In the genomic region with DNA sequence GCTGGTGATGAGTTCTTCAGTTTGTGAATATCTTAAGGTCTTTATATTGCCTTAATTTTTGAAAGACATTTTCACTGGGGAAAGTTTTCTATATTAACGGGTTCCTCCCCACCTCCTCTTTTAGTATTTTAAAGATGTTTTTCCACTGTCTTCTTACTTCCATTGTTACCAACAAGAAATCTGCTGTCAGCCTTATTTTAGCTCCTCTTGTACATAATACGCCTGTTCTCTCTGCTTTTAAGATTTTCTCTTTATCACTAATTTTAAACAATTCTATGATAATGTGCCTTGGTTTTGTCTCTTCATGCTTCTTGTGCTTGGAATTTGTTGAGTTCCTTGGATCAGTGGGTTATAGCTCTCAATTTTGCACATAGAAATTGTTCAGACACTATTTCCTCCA, we compare ENCODE assay signal across 30 cellular contexts.
"Had no signal": no experiment of that assay in that cellular context is flagged by ENCODE, and none has a peak within 500 bp of the region (broad histone marks: within the 10 kb centered on the region; RNA-seq: fewer than 3 reads in every experiment).

No MANE protein-coding gene starts in this region.

- H3K27ac Mint-ChIP-seq: activated CD4-positive, alpha-beta memory T cell treated with anti-CD3 and anti-CD28 coated beads, Interleukin-2, amount 10 ng/mL, durations not matched to agents 7 days and 5 days; activated CD4-positive, alpha-beta T cell treated with anti-CD3 and anti-CD28 coated beads, Interleukin-2, amount 10 ng/mL, durations not matched to agents 7 days and 5 days; activated naive CD4-positive, alpha-beta T cell treated with anti-CD3 and anti-CD28 coated beads, Interleukin-2, amount 10 ng/mL, durations not matched to agents 7 days and 5 days; activated naive CD4-positive, alpha-beta T cell treated with anti-CD3 and anti-CD28 coated beads, Interleukin-2, amount 50 U/mL, for 72 hours; activated naive CD8-positive, alpha-beta T cell treated with anti-CD3 and anti-CD28 coated beads, Interleukin-2, amount 10 ng/mL, durations not matched to agents 7 days and 5 days; activated T-cell treated with anti-CD3 and anti-CD28 coated beads, Interleukin-2, amount 50 U/mL, for 24 hours; activated T-cell treated with anti-CD3 and anti-CD28 coated beads, Interleukin-2, amount 50 U/mL, for 72 hours; brain had no signal

- H3K4me1 ChIP-seq: ascending aorta, breast epithelium, colonic mucosa, esophagus squamous epithelium, gastroesophageal sphincter, heart right ventricle had no signal

- H3K36me3 Mint-ChIP-seq: activated naive CD4-positive, alpha-beta T cell treated with anti-CD3 and anti-CD28 coated beads, Interleukin-2, amount 10 ng/mL, durations not matched to agents 7 days and 5 days had no signal

- H3K27ac ChIP-seq: ascending aorta, breast epithelium, cardiac muscle cell, colonic mucosa, epithelial cell of prostate, esophagus squamous epithelium, gastroesophageal sphincter, heart right ventricle, hepatocyte had no signal

- H3K36me3 ChIP-seq: ascending aorta, breast epithelium, cardiac muscle cell, colonic mucosa, esophagus squamous epithelium, gastroesophageal sphincter, heart right ventricle had no signal

- H2AFZ ChIP-seq: hepatocyte had no signal

- H3K79me2 ChIP-seq: hepatocyte had no signal

- DNase-seq: activated CD4-positive, alpha-beta memory T cell treated with anti-CD3 and anti-CD28 coated beads, Interleukin-2, amount 10 ng/mL, durations not matched to agents 7 days and 5 days; activated CD4-positive, alpha-beta T cell treated with anti-CD3 and anti-CD28 coated beads for 1 hour; activated CD4-positive, alpha-beta T cell treated with anti-CD3 and anti-CD28 coated beads for 4 hours; activated CD4-positive, alpha-beta T cell treated with anti-CD3 and anti-CD28 coated beads, Interleukin-2, amount 10 ng/mL, durations not matched to agents 7 days and 5 days; activated CD4-positive, alpha-beta T cell treated with anti-CD3 and anti-CD28 coated beads, Interleukin-2, amount 50 U/mL, for 4 hours; activated CD8-positive, alpha-beta memory T cell treated with anti-CD3 and anti-CD28 coated beads, Interleukin-2, amount 50 U/mL, for 48 hours; activated gamma-delta T cell; activated naive CD4-positive, alpha-beta T cell; activated naive CD4-positive, alpha-beta T cell treated with anti-CD3 and anti-CD28 coated beads, Interleukin-2, amount 10 ng/mL, durations not matched to agents 7 days and 5 days; activated naive CD8-positive, alpha-beta T cell treated with anti-CD3 and anti-CD28 coated beads, Interleukin-2, amount 10 ng/mL, durations not matched to agents 7 days and 5 days; activated T-cell treated with anti-CD3 and anti-CD28 coated beads for 4 hours; activated T-cell treated with anti-CD3 and anti-CD28 coated beads, Interleukin-2, amount 50 U/mL, for 24 hours; activated T-cell treated with anti-CD3 and anti-CD28 coated beads, Interleukin-2, amount 50 U/mL, for 72 hours; central memory CD4-positive, alpha-beta T cell; cerebellar nuclear complex; colonic mucosa; effector CD8-positive, alpha-beta T cell; esophagus squamous epithelium; foreskin melanocyte; heart right ventricle had no signal

- H3K9me3 ChIP-seq: ascending aorta, colonic mucosa had no signal

- H3K4me3 ChIP-seq: ascending aorta, breast epithelium, cardiac muscle cell, colonic mucosa, esophagus squamous epithelium, gastroesophageal sphincter, heart right ventricle, hepatocyte had no signal

- H3K4me3 Mint-ChIP-seq: activated CD4-positive, alpha-beta memory T cell treated with anti-CD3 and anti-CD28 coated beads, Interleukin-2, amount 10 ng/mL, durations not matched to agents 7 days and 5 days; activated CD4-positive, alpha-beta T cell treated with anti-CD3 and anti-CD28 coated beads, Interleukin-2, amount 10 ng/mL, durations not matched to agents 7 days and 5 days; activated naive CD4-positive, alpha-beta T cell treated with anti-CD3 and anti-CD28 coated beads, Interleukin-2, amount 10 ng/mL, durations not matched to agents 7 days and 5 days; activated naive CD8-positive, alpha-beta T cell treated with anti-CD3 and anti-CD28 coated beads, Interleukin-2, amount 10 ng/mL, durations not matched to agents 7 days and 5 days; activated T-cell treated with anti-CD3 and anti-CD28 coated beads, Interleukin-2, amount 50 U/mL, for 24 hours; activated T-cell treated with anti-CD3 and anti-CD28 coated beads, Interleukin-2, amount 50 U/mL, for 72 hours; brain had no signal

- H3K4me1 Mint-ChIP-seq: activated CD4-positive, alpha-beta memory T cell treated with anti-CD3 and anti-CD28 coated beads, Interleukin-2, amount 10 ng/mL, durations not matched to agents 7 days and 5 days; activated CD4-positive, alpha-beta T cell treated with anti-CD3 and anti-CD28 coated beads, Interleukin-2, amount 10 ng/mL, durations not matched to agents 7 days and 5 days; activated naive CD4-positive, alpha-beta T cell treated with anti-CD3 and anti-CD28 coated beads, Interleukin-2, amount 10 ng/mL, durations not matched to agents 7 days and 5 days; activated naive CD8-positive, alpha-beta T cell treated with anti-CD3 and anti-CD28 coated beads, Interleukin-2, amount 10 ng/mL, durations not matched to agents 7 days and 5 days; brain had no signal

- FAIRE-seq: endometrium, endothelial cell of umbilical vein had no signal

- H3K27me3 Mint-ChIP-seq: activated CD4-positive, alpha-beta memory T cell treated with anti-CD3 and anti-CD28 coated beads, Interleukin-2, amount 10 ng/mL, durations not matched to agents 7 days and 5 days; activated CD4-positive, alpha-beta T cell treated with anti-CD3 and anti-CD28 coated beads, Interleukin-2, amount 10 ng/mL, durations not matched to agents 7 days and 5 days; activated naive CD4-positive, alpha-beta T cell treated with anti-CD3 and anti-CD28 coated beads, Interleukin-2, amount 10 ng/mL, durations not matched to agents 7 days and 5 days; activated naive CD8-positive, alpha-beta T cell treated with anti-CD3 and anti-CD28 coated beads, Interleukin-2, amount 10 ng/mL, durations not matched to agents 7 days and 5 days; activated T-cell treated with anti-CD3 and anti-CD28 coated beads, Interleukin-2, amount 50 U/mL, for 24 hours had no signal

- ATAC-seq: activated naive CD4-positive, alpha-beta T cell treated with anti-CD3 and anti-CD28 coated beads, Interleukin-2, amount 50 U/mL, for 72 hours; activated T-cell treated with anti-CD3 and anti-CD28 coated beads, Interleukin-2, amount 50 U/mL, for 72 hours; gastroesophageal sphincter; heart right ventricle had no signal

- H3K4me2 ChIP-seq: hepatocyte had no signal

- H3K27me3 ChIP-seq: ascending aorta, breast epithelium, cardiac muscle cell, colonic mucosa, esophagus squamous epithelium, gastroesophageal sphincter, heart right ventricle, hepatocyte had no signal
